Comparison of ENCODE assay signal across 8 cellular contexts in the genomic region with DNA sequence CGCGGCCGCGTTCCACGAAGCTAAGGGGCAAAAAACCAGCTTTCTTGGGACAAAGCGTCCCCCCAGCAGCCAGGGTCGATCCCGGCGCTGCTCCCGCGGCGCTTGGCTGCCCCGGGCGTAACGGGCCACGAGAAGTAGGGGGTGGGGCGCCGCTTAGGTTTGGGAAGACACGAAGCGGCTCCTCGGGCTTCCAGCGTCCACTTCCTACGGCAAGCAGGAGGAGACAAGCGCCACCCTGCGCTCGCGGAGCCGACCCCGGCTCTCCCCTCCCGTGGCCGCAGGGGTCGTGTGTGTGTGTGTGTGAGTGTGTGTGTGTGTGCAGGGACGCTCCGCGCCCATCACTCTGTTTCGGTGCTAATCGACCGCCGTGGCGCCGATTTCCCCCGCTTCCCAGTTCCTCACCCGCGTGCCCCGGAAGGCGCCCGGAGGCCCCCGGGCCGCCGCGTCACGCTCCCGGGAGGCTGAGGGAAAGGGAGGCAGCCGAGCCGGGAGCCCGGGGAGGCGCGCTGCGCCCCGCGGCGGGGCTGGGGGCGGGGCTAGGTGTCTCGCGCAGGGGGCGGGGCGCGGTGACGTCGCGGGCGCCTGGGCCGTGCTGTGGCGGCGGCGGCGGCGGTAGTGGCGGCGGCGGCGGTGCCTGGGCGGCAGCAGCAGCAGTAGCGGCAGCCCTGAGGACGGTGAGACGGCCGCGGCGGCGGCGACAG. TPM values are rescaled to one million over a fixed set of nuclear protein-coding genes. Genes with fewer than 3 reads are reported as not detected.
A peak's percentile ranks its signal among the peaks of the same experiment; 100 is the strongest.
DNase-seq lines count a peak whose midpoint lies in the region; ATAC-seq and TF ChIP-seq lines count a peak whose summit lies in the region.

A gene (plus strand): TSS at position 575 of the 701 bp plus-strand sequence. CDS start 36,681 bp downstream, outside the sequence.

- H3K4me3 Mint-ChIP-seq in immature natural killer cell: peak within 1 kb of the TSS; percentile 89 to 98 (median 93)

- TF ChIP-seq CTCF in cardiac fibroblast (IDR thresholded peaks at IDR 0.05; ENCODE audit: low read depth, low read length): no peak

- peak within 1 kb of the TSS; percentile 79 to 89 for H3K4me3 ChIP-seq in cardiac fibroblast (replicated peaks in 1 of 2; ENCODE audit: low read depth in 2 of 2, low read length in 2 of 2)

- peaks cover 27 to 37% of the 10 kb centered on the region in 2 donors for H3K4me1 Mint-ChIP-seq in immature natural killer cell

- H3K27ac Mint-ChIP-seq in immature natural killer cell: peak within 1 kb of the TSS; percentile 82 to 97 (median 94)

- peak; percentile 76 for DNase-seq in SIG-M5 treated with dmso at 0.1 percent for 504 hours (lab: John Stamatoyannopoulos, UW; ENCODE audit: unreplicated experiment)
- no peak for DNase-seq in SIG-M5 (lab: John Stamatoyannopoulos, UW)
- DNase-seq in NCI-H2171 (lab: John Stamatoyannopoulos, UW): peak; percentile 99
- DNase-seq in activated CD4-positive, CD25-positive, alpha-beta regulatory T cell (lab: John Stamatoyannopoulos, UW): peak; percentile 60 to 78 (median 70)
- peak; percentile 91 to 94 for DNase-seq in cardiac fibroblast (ENCODE audit: low read depth in 2 of 2)
- peak; percentile 84 to 88 (median 87) for DNase-seq in immature natural killer cell
- DNase-seq in smooth muscle cell of the brain vasculature (ENCODE audit: low read depth, low spot score): peak; percentile 62

- H3K36me3 Mint-ChIP-seq in immature natural killer cell: no peaks in the 10 kb centered on the region

- peak; percentile 90 for ATAC-seq in HG03025 (IDR thresholded peaks at IDR 0.05; ENCODE audit: low FRiP score, unreplicated experiment)

- H3K9me3 Mint-ChIP-seq in immature natural killer cell: no peaks in the 10 kb centered on the region

- peaks cover 14 to 25% (median 20%) of the 10 kb centered on the region in 3 donors for H3K27me3 Mint-ChIP-seq in immature natural killer cell (ENCODE audit: low read depth in 3 of 3)

RNA-seq across cellular contexts. Expression of the gene that starts here (rescaled TPM):
- 10 to 100 TPM in 1 of 3 donors, 1 to 10 TPM in 2; 1.7 to 14.0 (median 5.4) TPM for polyA plus RNA-seq in immature natural killer cell
